8 cellular contexts compared by ENCODE assay signal in the genomic region with DNA sequence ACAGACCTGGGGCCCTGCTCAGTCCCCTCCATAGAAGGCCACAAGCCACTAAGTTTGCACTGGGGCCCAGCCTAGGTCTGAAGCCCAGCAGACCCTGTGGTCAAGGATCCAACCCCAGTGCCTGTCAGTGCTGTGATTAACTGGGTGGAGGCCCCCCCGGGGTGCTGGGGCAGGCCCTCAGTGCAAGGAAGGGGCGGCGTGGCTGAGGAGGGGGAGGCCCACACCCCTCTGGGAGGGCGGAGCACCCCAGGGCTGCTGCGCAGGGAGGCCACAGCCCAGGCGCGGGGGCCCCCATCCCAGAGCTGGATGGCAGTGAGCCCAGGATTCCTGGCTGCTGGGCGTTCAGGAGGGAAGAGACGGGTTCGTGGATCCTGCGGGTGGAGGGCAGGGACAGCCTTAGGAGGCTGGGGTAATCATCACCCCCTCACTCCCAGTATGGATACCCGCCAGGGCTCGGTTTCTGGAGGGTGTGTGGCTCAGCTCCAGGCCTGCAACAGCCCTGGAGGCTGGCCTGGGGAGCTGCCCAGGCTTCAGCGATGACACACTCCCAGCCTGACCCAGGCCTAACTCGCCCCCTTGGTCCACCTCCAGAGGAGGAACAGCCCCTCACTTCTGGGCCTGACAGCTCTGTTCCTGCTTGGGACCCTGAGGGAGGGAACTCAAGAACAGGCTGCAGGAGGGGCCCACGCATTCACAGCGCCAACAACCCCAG. TPM values are rescaled to one million over a fixed set of nuclear protein-coding genes. Genes with fewer than 3 reads are reported as not detected.
A peak's percentile ranks its signal among the peaks of the same experiment; 100 is the strongest.
DNase-seq lines count a peak whose midpoint lies in the region; ATAC-seq and TF ChIP-seq lines count a peak whose summit lies in the region.

No MANE protein-coding gene starts in this region.

- H2AFZ ChIP-seq in parathyroid adenoma, result peak overlapping the region; percentile 38

- peaks cover 44% of the 10 kb centered on the region for H3K36me3 ChIP-seq in BLaER1
- H3K36me3 ChIP-seq in parathyroid adenoma (ENCODE audit: control insufficient read depth, insufficient read depth, low read length), result no peaks in the 10 kb centered on the region

- TF ChIP-seq CTCF in parathyroid adenoma (IDR thresholded peaks at IDR 0.05), result no peak

- peaks cover 72% of the 10 kb centered on the region for H3K4me1 ChIP-seq in BLaER1
- peaks cover 6% of the 10 kb centered on the region for H3K4me1 ChIP-seq in parathyroid adenoma

- intact Hi-C loops in Right ventricle myocardium superior (cut with DNase I), result no loop called here

- H3K9me3 ChIP-seq in BLaER1 (no peaks in the 10 kb centered on the region), parathyroid adenoma (ENCODE audit: control insufficient read depth, low read length) (no peaks in the 10 kb centered on the region)

- 0 out of 2 replicates have a peak overlapping the region, but pooled peaks have one; percentile 30 for H3K27ac ChIP-seq in BLaER1
- peak overlapping the region; percentile 91 for H3K27ac ChIP-seq in parathyroid adenoma

- ATAC-seq in Right ventricle myocardium superior (ENCODE audit: poor library complexity) (peak; percentile 68), GM18505 (IDR thresholded peaks at IDR 0.05; ENCODE audit: unreplicated experiment) (no peak), GM18520 (IDR thresholded peaks at IDR 0.05; ENCODE audit: unreplicated experiment) (no peak)

- H3K9ac ChIP-seq in BLaER1, result no peak overlapping the region
- H3K9ac ChIP-seq in parathyroid adenoma, result peak overlapping the region; percentile 37

- H3K27me3 ChIP-seq in BLaER1 (no peaks in the 10 kb centered on the region), parathyroid adenoma (ENCODE audit: control insufficient read depth, insufficient read depth, low read length) (no peaks in the 10 kb centered on the region)

- H3K79me2 ChIP-seq in parathyroid adenoma, result peaks cover 20% of the 10 kb centered on the region

- H3K4me2 ChIP-seq in BLaER1 (no peak overlapping the region), parathyroid adenoma (ENCODE audit: low read length) (peak overlapping the region; percentile 70)

- H4K20me1 ChIP-seq in BLaER1, result peaks cover 74% of the 10 kb centered on the region

- peak; percentile 73 for DNase-seq in T1000 (lab: John Stamatoyannopoulos, UW)
- peak; percentile 83 for DNase-seq in Right ventricle myocardium superior
- DNase-seq in NCI-H1436 (lab: John Stamatoyannopoulos, UW), result no peak
- no peak for DNase-seq in erythroblast (lab: John Stamatoyannopoulos, UW)

- TF ChIP-seq POLR2A in GM18505 (IDR thresholded peaks at IDR 0.05; ENCODE audit: borderline replicate concordance, extremely low read depth, insufficient read depth, insufficient read length) (no peak), erythroblast (IDR thresholded peaks at IDR 0.05; ENCODE audit: low read length) (no peak)

- H3K4me3 ChIP-seq in BLaER1 (no peak overlapping the region), parathyroid adenoma (ENCODE audit: low read depth, low read length) (peak overlapping the region; percentile 26)

RNA-seq across cellular contexts. Expression of a gene that starts 0.9 kb away (rescaled TPM):
- total RNA-seq in Right ventricle myocardium superior, result 1.6 TPM

RNA-seq across cellular contexts. Expression of a gene that starts 10.5 kb away (rescaled TPM):
- 143 TPM for total RNA-seq in Right ventricle myocardium superior

RNA-seq across cellular contexts. Expression of a gene that starts 15.0 kb away (rescaled TPM):
- total RNA-seq in Right ventricle myocardium superior, result 14.8 TPM

RNA-seq across cellular contexts. Expression of a gene that starts 41.5 kb away (rescaled TPM):
- 65.6 TPM for total RNA-seq in Right ventricle myocardium superior

RNA-seq across cellular contexts. Expression of a gene that starts 47.5 kb away (rescaled TPM):
- total RNA-seq in Right ventricle myocardium superior, result 7.3 TPM

Comparison
In these comparisons a context has a peak if more than half of its experiments do, and no peak if none do; other contexts are left out.
1. DNase-seq: peak in T1000 (single experiment) and Right ventricle myocardium superior (single experiment); none in NCI-H1436 (single experiment) and erythroblast (0 of 2).